Comparison of ENCODE assay signal across 12 cellular contexts in genomic region chr5:133292300-133292699, GRCh38.
DNase-seq lines count a peak whose midpoint lies in the region; ATAC-seq and TF ChIP-seq lines count a peak whose summit lies in the region.
"Had no signal": no experiment of that assay in that cellular context is flagged by ENCODE, and none has a peak within 500 bp of the region (broad histone marks: within the 10 kb centered on the region; RNA-seq: fewer than 3 reads in every experiment).

No MANE protein-coding gene starts in this region.

- intact Hi-C loops in mammary epithelial cell (cut with micrococcal nuclease): loop anchor here (5.0 kb wide), 1 partner anchor 80 kb away; no protein-coding TSS in a partner anchor
- intact Hi-C loops in left ventricle myocardium inferior (cut with micrococcal nuclease): no loop called here

- WGBS in mammary epithelial cell (ENCODE audit: low coverage, missing lambda C conversion rate): 0% methylated on average over 2 of the region's 2 CpGs

- H3K4me2 ChIP-seq in mammary epithelial cell (ENCODE audit: insufficient read depth, low read depth, low read length): peak overlapping the region; percentile 19

- dilution Hi-C loops in mammary epithelial cell (cut with HindIII; ENCODE audit: low sequenced_read_pairs): no loop called here

- no peaks in the 10 kb centered on the region for H3K36me3 Mint-ChIP-seq in activated CD8-positive, alpha-beta memory T cell treated with anti-CD3 and anti-CD28 coated beads, Interleukin-2, amount 10 ng/mL, durations not matched to agents 7 days and 5 days

- TF ChIP-seq CTCF in NB4 (IDR thresholded peaks at IDR 0.05; ENCODE audit: low read depth, low read length): no peak
- TF ChIP-seq CTCF in mammary epithelial cell (conservative IDR thresholded peaks at IDR 0.05 in 1 of 2, IDR thresholded peaks at IDR 0.05 in 1 of 2; ENCODE audit: extremely low read depth in 1 of 2, insufficient read depth in 1 of 2, low read depth in 1 of 2, low read length in 2 of 2): no peak
- no peak for TF ChIP-seq CTCF in left ventricle myocardium inferior (IDR thresholded peaks at IDR 0.05; ENCODE audit: borderline replicate concordance)

- H3K4me1 ChIP-seq in mammary epithelial cell (ENCODE audit: insufficient read depth, low read length): peaks cover 43% of the 10 kb centered on the region
- H3K4me1 ChIP-seq in left ventricle myocardium inferior: no peaks in the 10 kb centered on the region
- H3K4me1 ChIP-seq in HAP-1: no peaks in the 10 kb centered on the region
- H3K4me1 ChIP-seq: tibial artery had no signal

- H3K9me3 ChIP-seq in mammary epithelial cell (replicated peaks; ENCODE audit: insufficient read depth, low read length): no peaks in the 10 kb centered on the region
- no peaks in the 10 kb centered on the region for H3K9me3 ChIP-seq in left ventricle myocardium inferior (replicated peaks)
- no peaks in the 10 kb centered on the region for H3K9me3 ChIP-seq in HAP-1
- H3K9me3 ChIP-seq: tibial artery had no signal

- peak; percentile 27 for ATAC-seq in activated CD8-positive, alpha-beta memory T cell treated with anti-CD3 and anti-CD28 coated beads, Interleukin-2, amount 10 ng/mL, durations not matched to agents 7 days and 5 days
- peak; percentile 92 for ATAC-seq in stimulated activated naive CD8-positive, alpha-beta T cell treated with anti-CD3 and anti-CD28 coated beads, Interleukin-15, Interleukin-2, amounts not matched to agents 100 U/mL and 50 U/mL, for 24 hours

- H3K27me3 ChIP-seq in mammary epithelial cell (ENCODE audit: insufficient read depth, low read length) (no peaks in the 10 kb centered on the region), left ventricle myocardium inferior (ENCODE audit: low read depth) (peaks cover 38% of the 10 kb centered on the region), HAP-1 (ENCODE audit: low read depth) (peaks cover 6% of the 10 kb centered on the region)

- DNase-seq in activated CD8-positive, alpha-beta memory T cell treated with anti-CD3 and anti-CD28 coated beads, Interleukin-2, amount 10 ng/mL, durations not matched to agents 7 days and 5 days: no peak
- DNase-seq in activated CD8-positive, alpha-beta memory T cell treated with anti-CD3 and anti-CD28 coated beads, Interleukin-2, amount 50 U/mL, for 4 hours: no peak
- DNase-seq in NB4 (ENCODE audit: low read depth) (peak; percentile 9), mammary epithelial cell (peak; percentile 91), left ventricle myocardium inferior (no peak), HUDEP-2 (lab: John Stamatoyannopoulos, UW; ENCODE audit: unreplicated experiment in 76 of 76) (no peak), HAP-1 (ENCODE audit: low spot score in 2 of 2) (no peak)
- peak; percentile 37 for DNase-seq in stimulated activated naive CD8-positive, alpha-beta T cell treated with anti-CD3 and anti-CD28 coated beads, Interleukin-15, Interleukin-2, amounts not matched to agents 100 U/mL and 50 U/mL, for 24 hours
- DNase-seq: activated naive CD4-positive, alpha-beta T cell treated with anti-CD3 and anti-CD28 coated beads, Interleukin-2, amount 50 U/mL, for 16 hours; stimulated activated CD4-positive, alpha-beta T cell treated with anti-CD3 and anti-CD28 coated beads, Interleukin-2, amount 100 ng/mL, for 24 hours; tibial artery had no signal

- in situ Hi-C loops in mammary epithelial cell (cut with MboI; ENCODE audit: low sequenced_read_pairs in 2 of 2) (no loop called here), HAP-1 (cut with MboI; ENCODE audit: low sequenced_read_pairs) (no loop called here)

- H2AFZ ChIP-seq in mammary epithelial cell (ENCODE audit: low read depth, low read length): peak overlapping the region; percentile 11

- peak overlapping the region; percentile 18 for H3K27ac ChIP-seq in mammary epithelial cell (ENCODE audit: insufficient read depth, low read depth, low read length)
- no peak overlapping the region for H3K27ac ChIP-seq in left ventricle myocardium inferior (replicated peaks)
- H3K27ac ChIP-seq: tibial artery had no signal

- no peak overlapping the region for H3K4me3 ChIP-seq in NB4 (ENCODE audit: low read depth, low read length)
- H3K4me3 ChIP-seq in mammary epithelial cell (replicated peaks in 1 of 3; ENCODE audit: insufficient read depth in 1 of 3, low read depth in 2 of 3, low read length in 3 of 3): no peak overlapping the region
- no peak overlapping the region for H3K4me3 ChIP-seq in left ventricle myocardium inferior
- no peak overlapping the region for H3K4me3 ChIP-seq in HAP-1
- H3K4me3 ChIP-seq: tibial artery had no signal

- H3K9me3 Mint-ChIP-seq in activated CD8-positive, alpha-beta memory T cell treated with anti-CD3 and anti-CD28 coated beads, Interleukin-2, amount 10 ng/mL, durations not matched to agents 7 days and 5 days (ENCODE audit: low read depth): no peaks in the 10 kb centered on the region
- H3K9me3 Mint-ChIP-seq: neural crest cell had no signal

- H3K4me3 Mint-ChIP-seq in activated CD8-positive, alpha-beta memory T cell treated with anti-CD3 and anti-CD28 coated beads, Interleukin-2, amount 10 ng/mL, durations not matched to agents 7 days and 5 days: no peak overlapping the region
- H3K4me3 Mint-ChIP-seq: neural crest cell had no signal

- no peaks in the 10 kb centered on the region for H3K4me1 Mint-ChIP-seq in activated CD8-positive, alpha-beta memory T cell treated with anti-CD3 and anti-CD28 coated beads, Interleukin-2, amount 10 ng/mL, durations not matched to agents 7 days and 5 days

- TF ChIP-seq POLR2A in NB4 (IDR thresholded peaks at IDR 0.05; ENCODE audit: extremely low read depth, insufficient read length): no peak

- no peaks in the 10 kb centered on the region for H3K27me3 Mint-ChIP-seq in activated CD8-positive, alpha-beta memory T cell treated with anti-CD3 and anti-CD28 coated beads, Interleukin-2, amount 10 ng/mL, durations not matched to agents 7 days and 5 days

- no TSS peak for BruUV-seq in mammary epithelial cell (replicated peaks; lab: Mats Ljungman, UMichigan)

- CTCF ChIA-PET in activated CD8-positive, alpha-beta memory T cell treated with anti-CD3 and anti-CD28 coated beads, Interleukin-2, amount 10 ng/mL, durations not matched to agents 7 days and 5 days (lab: Charles Lee): no interaction called here
- CTCF ChIA-PET in mammary epithelial cell (lab: Charles Lee; ENCODE audit: low non-redundant PET): no interaction called here

- no peak overlapping the region for H3K9ac ChIP-seq in mammary epithelial cell (ENCODE audit: insufficient read depth, low read length)

- H3K79me2 ChIP-seq in mammary epithelial cell (ENCODE audit: insufficient read depth, low read length): no peaks in the 10 kb centered on the region

- H3K36me3 ChIP-seq in mammary epithelial cell (ENCODE audit: insufficient read depth, low read length): no peaks in the 10 kb centered on the region
- no peaks in the 10 kb centered on the region for H3K36me3 ChIP-seq in left ventricle myocardium inferior
- no peaks in the 10 kb centered on the region for H3K36me3 ChIP-seq in HAP-1 (replicated peaks)
- H3K36me3 ChIP-seq: tibial artery had no signal

- no peaks in the 10 kb centered on the region for H4K20me1 ChIP-seq in mammary epithelial cell (ENCODE audit: insufficient read depth, low read length)

- no peak overlapping the region for H3K27ac Mint-ChIP-seq in activated CD8-positive, alpha-beta memory T cell treated with anti-CD3 and anti-CD28 coated beads, Interleukin-2, amount 10 ng/mL, durations not matched to agents 7 days and 5 days

Comparison
In these comparisons a context has a peak if more than half of its experiments do, and no peak if none do; other contexts are left out.
1. DNase-seq: peak in NB4 (single experiment), mammary epithelial cell (single experiment) and stimulated activated naive CD8-positive, alpha-beta T cell treated with anti-CD3 and anti-CD28 coated beads, Interleukin-15, Interleukin-2, amounts not matched to agents 100 U/mL and 50 U/mL, for 24 hours (single experiment); none in activated CD8-positive, alpha-beta memory T cell treated with anti-CD3 and anti-CD28 coated beads, Interleukin-2, amount 10 ng/mL, durations not matched to agents 7 days and 5 days (single experiment), activated CD8-positive, alpha-beta memory T cell treated with anti-CD3 and anti-CD28 coated beads, Interleukin-2, amount 50 U/mL, for 4 hours (single experiment), left ventricle myocardium inferior (single experiment), HUDEP-2 (0 of 76) and HAP-1 (0 of 2).